ENCODE assay signal across 5 cellular contexts in genomic region chr2:118481336-118481735, GRCh38.
"Had no signal": no experiment of that assay in that cellular context is flagged by ENCODE, and none has a peak within 500 bp of the region (broad histone marks: within the 10 kb centered on the region; RNA-seq: fewer than 3 reads in every experiment).

No MANE protein-coding gene starts in this region.

- H3K4me2 ChIP-seq: GM23338 had no signal

- H2AFZ ChIP-seq: GM23338 had no signal

- DNase-seq: H9, HCEC 1CT, IMR-90 had no signal

- H3K4me3 ChIP-seq: GM23338, K562 had no signal

- ATAC-seq: GM23338, K562 had no signal
